In the genomic region with DNA sequence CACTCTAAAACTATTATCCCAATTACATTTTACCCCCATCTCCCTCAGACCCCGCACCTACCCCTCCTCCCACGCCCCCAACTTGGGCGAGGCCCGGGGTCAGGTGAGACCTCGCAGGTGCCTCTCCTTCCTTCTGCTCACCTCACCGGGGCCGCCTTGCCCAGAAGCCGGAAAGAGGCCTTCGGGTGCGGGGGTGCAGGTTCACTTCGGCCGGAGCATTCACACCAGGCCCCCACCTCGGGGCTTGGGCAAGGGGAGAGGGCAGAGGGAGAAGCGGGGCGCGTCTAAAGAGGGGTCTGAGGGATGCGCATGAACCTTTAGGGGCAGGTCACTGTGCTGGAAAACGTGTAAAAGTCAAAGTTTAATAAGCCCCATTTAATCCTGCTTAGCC, we compare ENCODE assay signal across 9 cellular contexts. TPM values are rescaled to one million over a fixed set of nuclear protein-coding genes. Genes with fewer than 3 reads are reported as not detected.
A peak's percentile ranks its signal among the peaks of the same experiment; 100 is the strongest.
DNase-seq lines count a peak whose midpoint lies in the region; ATAC-seq, FAIRE-seq and TF ChIP-seq lines count a peak whose summit lies in the region.
"Had no signal": no experiment of that assay in that cellular context is flagged by ENCODE, and none has a peak within 500 bp of the region (broad histone marks: within the 10 kb centered on the region; RNA-seq: fewer than 3 reads in every experiment).

No MANE protein-coding gene starts in this region.

- RAD21 ChIA-PET in GM12878 (lab: Charles Lee; ENCODE audit: unreplicated experiment) = no interaction called here

- H3K27me3 ChIP-seq in GM12878 (replicated peaks in 1 of 2; ENCODE audit: control insufficient read depth in 2 of 2, insufficient read depth in 2 of 2, low read length in 1 of 2) (no peaks in the 10 kb centered on the region), layer of hippocampus (ENCODE audit: control insufficient read depth, insufficient read depth, low read length) (no peaks in the 10 kb centered on the region)

- H3K27ac ChIP-seq in GM12878 (ENCODE audit: control insufficient read depth, insufficient read depth) (peak overlapping the region; percentile 74), layer of hippocampus (ENCODE audit: low read depth, low read length) (peak overlapping the region; percentile 68), substantia nigra (ENCODE audit: low read depth, low read length, poor library complexity, severe bottlenecking) (peak overlapping the region; percentile 64)

- SMC1A ChIA-PET in GM12878 (lab: Charles Lee; ENCODE audit: uncharacterized antibody, unreplicated experiment) = no interaction called here

- H3K4me1 ChIP-seq in GM12878 (ENCODE audit: control insufficient read depth, insufficient read depth, low read length) = no peaks in the 10 kb centered on the region

- POLR2A ChIA-PET in GM12878 (lab: Charles Lee) = no interaction called here

- CTCF ChIA-PET in GM12878 (lab: Yijun Ruan, JAX) = no interaction called here

- TF ChIP-seq POLR2A in GM12878 (IDR thresholded peaks at IDR 0.05; ENCODE audit: low read depth, low read length) = no peak

- no peak for TF ChIP-seq EP300 in GM12878 (IDR thresholded peaks at IDR 0.05; ENCODE audit: borderline replicate concordance in 1 of 2, control insufficient read depth in 1 of 2, low read depth in 2 of 2, low read length in 2 of 2)

- WGBS in GM12878 (ENCODE audit: insufficient coverage, insufficient replicate concordance, low lambda C conversion rate, missing lambda C conversion rate) = 56% methylated on average over 9 of the region's 18 CpGs

- no peaks in the 10 kb centered on the region for H3K36me3 ChIP-seq in GM12878 (ENCODE audit: control insufficient read depth in 2 of 2, insufficient read depth in 2 of 2, low read length in 1 of 2)

- H4K20me1 ChIP-seq in GM12878 (ENCODE audit: control insufficient read depth, insufficient read depth) = no peaks in the 10 kb centered on the region

- intact Hi-C loops in GM12878 (cut with micrococcal nuclease; ENCODE audit: unreplicated experiment) = no loop called here

- peak overlapping the region; percentile 82 for H3K9ac ChIP-seq in GM12878 (ENCODE audit: control insufficient read depth, insufficient read depth, low read length)

- BruUV-seq in GM12878 (replicated peaks; lab: Mats Ljungman, UMichigan) = TSS peak; percentile 67

- peak overlapping the region; percentile 77 for H3K4me3 ChIP-seq in Jurkat, Clone E6-1 (ENCODE audit: low read length)
- peak overlapping the region; percentile 71 for H3K4me3 ChIP-seq in GM12878

- H3K79me2 ChIP-seq in GM12878 (ENCODE audit: control insufficient read depth, insufficient read depth, low read length) = peaks cover 15% of the 10 kb centered on the region

- no peak for FAIRE-seq in GM12878 (lab: Jason Lieb, UNC)
- FAIRE-seq: A204.1 had no signal

- no peak for TF ChIP-seq CTCF in GM12878 (IDR thresholded peaks at IDR 0.05 in 2 of 3, conservative IDR thresholded peaks at IDR 0.05 in 1 of 3; ENCODE audit: control insufficient read depth in 2 of 3, extremely low read depth in 1 of 3, insufficient read depth in 1 of 3, low read depth in 3 of 3, low read length in 3 of 3)

- in situ Hi-C loops in GM12878 (cut with MboI) = no loop called here

- no peak for TF ChIP-seq RAD21 in GM12878 (IDR thresholded peaks at IDR 0.05; ENCODE audit: insufficient read depth, low read depth, low read length)

- peak overlapping the region; percentile 54; the same call in 1 of the 2 replicates for H3K4me2 ChIP-seq in GM12878 (ENCODE audit: control insufficient read depth, insufficient read depth)

- DNase-seq in DMS 273 (lab: John Stamatoyannopoulos, UW; ENCODE audit: unreplicated experiment) (peak; percentile 30), DMS 273 treated with DMSO at 0.1 percent for 48 hours (lab: John Stamatoyannopoulos, UW) (no peak), GM12878 (ENCODE audit: low read depth, low spot score) (no peak), substantia nigra (lab: John Stamatoyannopoulos, UW) (peak in 5 of 49 donors; percentile 1 to 11 (median 2)), putamen (ENCODE audit: low spot score) (no peak), AG20443 (ENCODE audit: low spot score) (no peak)
- no peak for DNase-seq in Jurkat, Clone E6-1 (ENCODE audit: low read depth, low spot score)

- ATAC-seq in GM12878 = peak; percentile 67

- peak overlapping the region; percentile 79 for H2AFZ ChIP-seq in GM12878 (ENCODE audit: control insufficient read depth, low read depth, low read length)

- H3K9me3 ChIP-seq in GM12878 (replicated peaks; ENCODE audit: control insufficient read depth, insufficient read depth, low read length) = peaks cover 1% of the 10 kb centered on the region; the same call in 1 of the 3 replicates

TF ChIP-seq in GM12878, 131 proteins besides CTCF, POLR2A, EP300 and RAD21:
- TF ChIP-seq EGR1 (IDR thresholded peaks at IDR 0.05; ENCODE audit: borderline replicate concordance in 1 of 2, low read depth in 2 of 2, low read length in 2 of 2) (peak in 1 of 2 experiments; percentile 28; a peak in 1 of 3 replicates), SREBF2 (IDR thresholded peaks at IDR 0.05; ENCODE audit: low read length) (no peak)

RNA-seq across cellular contexts. Expression of a gene that starts 0.4 kb away (rescaled TPM):
- 0.84 TPM for polyA plus RNA-seq in Jurkat, Clone E6-1 (2012; ENCODE audit: insufficient read depth, insufficient read length)
- 15.3 TPM in 2 replicates for total RNA-seq in GM12878 (2013; cell fraction: nucleolus; rRNA removed)
- total RNA-seq in GM12878 (2014; rRNA removed) (3.0 and 3.2 TPM in 2 replicates), GM12878 (2014; rRNA removed; fragmentation: Illumina TruSeq; extraction: Trizol) (7.0 and 7.1 TPM in 2 replicates), GM12878 (2021) (4.7 and 4.8 TPM in 2 replicates)
- polyA plus RNA-seq in GM12878 (2011; ENCODE audit: low read depth) = 2.6 TPM
- polyA plus RNA-seq in GM12878 (2011; rRNA removed) (6.7 and 10.1 TPM in 2 replicates), GM12878 (2014; fragmentation: Illumina TruSeq; extraction: Trizol) (7.0 and 8.4 TPM in 2 replicates), GM12878 (2014; fragmentation: Nextera tagmentation; extraction: Ambion mirVana) (1 to 10 TPM in 1 of 2 experiments, under 1 TPM in 1; 0.85 to 2.3 TPM), GM12878 (2014; rRNA removed) (4.7 and 5.0 TPM in 2 replicates), GM12878 (2016; fragmentation: Nextera tagmentation; extraction: Ambion mirVana) (1 to 10 TPM; 5.9 to 6.0 TPM)
- polyA plus RNA-seq in GM12878 (2011; cell fraction: cytosol; rRNA removed) = 2.2 and 2.7 TPM in 2 replicates
- polyA plus RNA-seq in GM12878 (2011; cell fraction: nucleus; rRNA removed) = 6.6 and 7.1 TPM in 2 replicates
- 4.4 and 4.9 TPM in 2 replicates for polyA plus RNA-seq in GM12878 (2012)
- polyA minus RNA-seq in GM12878 (2011; rRNA and poly(A)+ RNA removed) = 2.6 and 3.7 TPM in 2 replicates
- polyA minus RNA-seq in GM12878 (2011; cell fraction: cytosol; rRNA and poly(A)+ RNA removed) = 2.1 and 2.6 TPM in 2 replicates
- 1.9 and 2.2 TPM in 2 replicates for polyA minus RNA-seq in GM12878 (2011; cell fraction: nucleus; rRNA and poly(A)+ RNA removed)

RNA-seq across cellular contexts. Expression of a gene that starts 3.4 kb away (rescaled TPM):
- not detected for polyA plus RNA-seq in Jurkat, Clone E6-1 (2012; ENCODE audit: insufficient read depth, insufficient read length)
- not detected in 2 replicates for total RNA-seq in GM12878 (2013; cell fraction: nucleolus; rRNA removed)
- total RNA-seq in GM12878 (2014; rRNA removed) (0.23 TPM in 1 of 2 replicates, not detected in the other), GM12878 (2014; rRNA removed; fragmentation: Illumina TruSeq; extraction: Trizol) (0.27 TPM in 1 of 2 replicates, not detected in the other), GM12878 (2021) (not detected in 2 replicates)
- not detected for polyA plus RNA-seq in GM12878 (2011; ENCODE audit: low read depth)
- polyA plus RNA-seq in GM12878 (2011; rRNA removed) (not detected in 2 replicates), GM12878 (2014; fragmentation: Illumina TruSeq; extraction: Trizol) (not detected in 2 replicates), GM12878 (2014; fragmentation: Nextera tagmentation; extraction: Ambion mirVana) (under 1 TPM; 0.18 to 0.97 TPM), GM12878 (2014; rRNA removed) (not detected in 2 replicates), GM12878 (2016; fragmentation: Nextera tagmentation; extraction: Ambion mirVana) (under 1 TPM; 0.24 to 0.42 TPM)
- not detected in 2 replicates for polyA plus RNA-seq in GM12878 (2011; cell fraction: cytosol; rRNA removed)
- not detected in 2 replicates for polyA plus RNA-seq in GM12878 (2011; cell fraction: nucleus; rRNA removed)
- not detected in 2 replicates for polyA plus RNA-seq in GM12878 (2012)
- not detected in 2 replicates for polyA minus RNA-seq in GM12878 (2011; rRNA and poly(A)+ RNA removed)
- not detected in 2 replicates for polyA minus RNA-seq in GM12878 (2011; cell fraction: cytosol; rRNA and poly(A)+ RNA removed)
- not detected in 2 replicates for polyA minus RNA-seq in GM12878 (2011; cell fraction: nucleus; rRNA and poly(A)+ RNA removed)
